ENCODE assay signal across 18 cellular contexts in the genomic region with DNA sequence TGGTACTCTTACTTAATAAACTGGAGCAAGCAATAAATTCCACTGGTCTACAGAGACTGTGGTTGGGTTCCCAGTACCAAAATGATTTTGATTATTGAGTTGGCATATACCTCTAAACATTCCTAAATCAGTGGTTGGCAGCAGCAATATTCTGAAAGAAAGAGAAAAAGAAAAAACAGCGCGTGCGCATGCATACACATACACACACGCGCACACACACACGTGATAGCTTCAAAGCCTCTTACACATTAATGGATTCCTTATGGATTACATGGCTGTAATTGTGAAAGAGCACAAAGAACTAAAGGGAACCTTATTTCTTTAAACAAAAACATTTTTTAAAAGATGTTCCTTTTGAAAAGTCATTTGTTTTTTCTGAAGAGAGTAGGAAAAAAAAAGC.
DNase-seq lines count a peak whose midpoint lies in the region; ATAC-seq and TF ChIP-seq lines count a peak whose summit lies in the region.
"Had no signal": no experiment of that assay in that cellular context is flagged by ENCODE, and none has a peak within 500 bp of the region (broad histone marks: within the 10 kb centered on the region; RNA-seq: fewer than 3 reads in every experiment).

No MANE protein-coding gene starts in this region.

- H3K36me3 Mint-ChIP-seq in HFFc6 (ENCODE audit: low read depth), result peaks cover 5% of the 10 kb centered on the region

- no peak overlapping the region for H3K4me3 Mint-ChIP-seq in HFFc6

- H3K9me3 Mint-ChIP-seq in HFFc6, result peaks cover 6% of the 10 kb centered on the region; the same call in 1 of the 2 replicates

- H3K4me1 ChIP-seq in neuron (ENCODE audit: insufficient read depth, low read length), result peaks cover 13% of the 10 kb centered on the region
- H3K4me1 ChIP-seq: BLaER1, Peyer's patch had no signal

- DNase-seq in AG09319 (ENCODE audit: extremely low read depth, low read depth) (peak; percentile 76), HFFc6 (peak; percentile 16), fibroblast of gingiva (ENCODE audit: low read depth) (peak; percentile 97), GDM1 (lab: John Stamatoyannopoulos, UW) (no peak)
- DNase-seq: DMS 273 treated with DMSO at 0.1 percent for 48 hours, EL, KBM-7, NCI-H1048, NCI-H1930, NCI-H510A treated with DMSO at 0.1 percent for 48 hours, Peyer's patch, Right ventricle myocardium superior, SK-N-SH had no signal

- H3K9me3 ChIP-seq in neuron (ENCODE audit: low read length), result no peaks in the 10 kb centered on the region
- H3K9me3 ChIP-seq: SK-N-SH had no signal

- H2AFZ ChIP-seq in neuron (ENCODE audit: low read depth, low read length), result peak overlapping the region; percentile 76

- no peaks in the 10 kb centered on the region for H3K27me3 ChIP-seq in neuron (ENCODE audit: insufficient read depth, low read length)
- H3K27me3 ChIP-seq: BLaER1, Peyer's patch had no signal

- H3K4me1 Mint-ChIP-seq in HFFc6 (ENCODE audit: low read depth), result peaks cover 10% of the 10 kb centered on the region; the same call in 1 of the 2 replicates

- H3K27ac Mint-ChIP-seq in HFFc6, result no peak overlapping the region; the same call in 1 of the 2 replicates

- no peak for TF ChIP-seq CTCF in AG09319 (IDR thresholded peaks at IDR 0.05; ENCODE audit: low read depth, low read length)
- TF ChIP-seq CTCF in HFFc6 (IDR thresholded peaks at IDR 0.05), result no peak

- no peak for ATAC-seq in HG03439 (IDR thresholded peaks at IDR 0.05; ENCODE audit: unreplicated experiment)
- no peak for ATAC-seq in GM19351 (IDR thresholded peaks at IDR 0.05; ENCODE audit: unreplicated experiment)
- no peak for ATAC-seq in HG02981 (IDR thresholded peaks at IDR 0.05; ENCODE audit: unreplicated experiment)

- H3K27me3 Mint-ChIP-seq in HFFc6 (ENCODE audit: insufficient read depth), result peaks cover 5% of the 10 kb centered on the region

- no peak overlapping the region for H3K4me3 ChIP-seq in neuron (ENCODE audit: low read length)
- H3K4me3 ChIP-seq: BLaER1, Peyer's patch had no signal

- H3K36me3 ChIP-seq in neuron (ENCODE audit: insufficient read depth, low read length), result no peaks in the 10 kb centered on the region
- H3K36me3 ChIP-seq: BLaER1, Peyer's patch had no signal
